ENCODE assay signal across 8 cellular contexts in genomic region chr11:64339754-64340408, GRCh38. TPM values are rescaled to one million over a fixed set of nuclear protein-coding genes. Genes with fewer than 3 reads are reported as not detected.
DNase-seq lines count a peak whose midpoint lies in the region; ATAC-seq, FAIRE-seq and TF ChIP-seq lines count a peak whose summit lies in the region.

Gene CCDC88B, plus strand, starts transcription at chr11:64340204. Its CDS starts 63 bp downstream, at chr11:64340267.

- H2BK15ac ChIP-seq in H1 (ENCODE audit: low read length): peak within 1 kb of the TSS; percentile 98

- no peak within 1 kb of the TSS for H3K27ac ChIP-seq in HUES64 (ENCODE audit: low read depth, low read length)
- no peak within 1 kb of the TSS for H3K27ac ChIP-seq in H1 (ENCODE audit: low read depth, low read length)
- H3K27ac ChIP-seq in smooth muscle cell (ENCODE audit: low read depth): no peak within 1 kb of the TSS

- no peak within 1 kb of the TSS for H4K91ac ChIP-seq in H1 (replicated peaks; ENCODE audit: insufficient read length, low read length)

- H3K4me2 ChIP-seq in H1 (ENCODE audit: insufficient read depth in 1 of 2, low read depth in 2 of 2, low read length in 2 of 2) (peak within 1 kb of the TSS; percentile 71 to 88), smooth muscle cell (no peak within 1 kb of the TSS)

- H2AFZ ChIP-seq in H1 (ENCODE audit: low read length) (peak within 1 kb of the TSS; percentile 91; the same call in 1 of the 2 replicates), smooth muscle cell (ENCODE audit: low read depth) (no peak within 1 kb of the TSS)

- no peak within 1 kb of the TSS for H3K23ac ChIP-seq in H1 (ENCODE audit: insufficient read length)

- no peak for TF ChIP-seq RAD21 in H1 (IDR thresholded peaks at IDR 0.05 in 1 of 2, conservative IDR thresholded peaks at IDR 0.05 in 1 of 2; ENCODE audit: low read depth in 2 of 2, low read length in 2 of 2)

- H3K4me1 Mint-ChIP-seq in activated CD4-positive, alpha-beta T cell treated with anti-CD3 and anti-CD28 coated beads, Interleukin-2, amount 10 ng/mL, durations not matched to agents 24 days and 14 days: peaks cover 34% of the 10 kb centered on the region

- H3K4me1 ChIP-seq in HUES64 (ENCODE audit: insufficient read depth, low read length): peaks cover 10% of the 10 kb centered on the region; the same call in 1 of the 2 replicates
- H3K4me1 ChIP-seq in H1 (replicated peaks in 1 of 4; ENCODE audit: control insufficient read depth in 3 of 4, insufficient read depth in 4 of 4, low read length in 3 of 4): peaks cover 0 to 23% (median 17%) of the 10 kb centered on the region in 4 experiments; a peak in 6 of 7 replicates
- peaks cover 7% of the 10 kb centered on the region for H3K4me1 ChIP-seq in smooth muscle cell (ENCODE audit: low read depth)

- no peak within 1 kb of the TSS for H2BK20ac ChIP-seq in H1 (ENCODE audit: low read length)

- no peaks in the 10 kb centered on the region for H3K79me2 ChIP-seq in H1 (ENCODE audit: control insufficient read depth in 1 of 2, insufficient read depth in 2 of 2, low read length in 2 of 2)
- H3K79me2 ChIP-seq in smooth muscle cell (ENCODE audit: low read depth): no peaks in the 10 kb centered on the region

- H3F3A ChIP-seq in smooth muscle cell (ENCODE audit: low read depth): no peaks in the 10 kb centered on the region

- H3K79me1 ChIP-seq in H1 (ENCODE audit: low read depth, low read length): no peaks in the 10 kb centered on the region

- TF ChIP-seq CTCF in H1 (IDR thresholded peaks at IDR 0.05; ENCODE audit: control extremely low read depth in 1 of 3, insufficient read depth in 1 of 3, low read depth in 1 of 3, low read length in 3 of 3): no peak
- no peak for TF ChIP-seq CTCF in smooth muscle cell (IDR thresholded peaks at IDR 0.05; ENCODE audit: borderline replicate concordance, insufficient read depth, poor library complexity, severe bottlenecking)

- H3K9me3 ChIP-seq in HUES64 (ENCODE audit: insufficient read depth, low read depth, low read length) (no peaks in the 10 kb centered on the region), H1 (ENCODE audit: insufficient read depth in 2 of 2, low read depth in 1 of 2, low read length in 1 of 2) (no peaks in the 10 kb centered on the region), smooth muscle cell (replicated peaks; ENCODE audit: low read depth) (no peaks in the 10 kb centered on the region)

- H3K56ac ChIP-seq in H1 (replicated peaks; ENCODE audit: insufficient read length, low read depth, low read length): peak within 1 kb of the TSS; percentile 65

- peaks cover 11% of the 10 kb centered on the region; the same call in 1 of the 2 replicates for H3K23me2 ChIP-seq in H1 (ENCODE audit: low read depth, low read length)

- H3K14ac ChIP-seq in H1 (ENCODE audit: insufficient read length): no peak within 1 kb of the TSS

- H3K4me3 ChIP-seq in HUES64 (ENCODE audit: low read length) (peak within 1 kb of the TSS; percentile 87), H1 (ENCODE audit: extremely low read depth in 1 of 4, insufficient read depth in 2 of 4, low read depth in 3 of 4, low read length in 4 of 4) (peak within 1 kb of the TSS; percentile 54 to 69 (median 62)), smooth muscle cell (no peak within 1 kb of the TSS)

- no peak within 1 kb of the TSS for H2AK5ac ChIP-seq in H1 (ENCODE audit: low read depth, low read length)

- intact Hi-C loops in activated CD4-positive, alpha-beta T cell treated with anti-CD3 and anti-CD28 coated beads, Interleukin-2, amount 10 ng/mL, durations not matched to agents 24 days and 14 days (cut with micrococcal nuclease): loop anchor here (1.0 to 2.0 kb wide), 4 partner anchors 9 to 69 kb away; partner anchors contain the start of genes ESRRA and TRMT112

- no peak within 1 kb of the TSS for H4K5ac ChIP-seq in H1 (ENCODE audit: insufficient read length, low read depth, low read length)

- CTCF ChIA-PET in H1 (lab: Charles Lee; ENCODE audit: partially characterized antibody): interaction anchor here (1.5 to 37.6 kb wide), 5 partner anchors 3 to 134 kb away, joined by 3 to 614 read pairs (median 409); partner anchors contain the start of genes CATSPERZ, CCDC88B, ESRRA and FERMT3

- H3K36me3 Mint-ChIP-seq in activated CD4-positive, alpha-beta T cell treated with anti-CD3 and anti-CD28 coated beads, Interleukin-2, amount 10 ng/mL, durations not matched to agents 24 days and 14 days (ENCODE audit: low read depth): peaks cover 31% of the 10 kb centered on the region

- peak; percentile 95 for DNase-seq in activated CD4-positive, alpha-beta T cell treated with anti-CD3 and anti-CD28 coated beads, Interleukin-2, amount 10 ng/mL, durations not matched to agents 24 days and 14 days
- no peak for DNase-seq in H1 (ENCODE audit: low read depth in 1 of 2, low spot score in 2 of 2)
- peak; percentile 57 to 77 for DNase-seq in stimulated activated CD4-positive, alpha-beta T cell treated with anti-CD3 and anti-CD28 coated beads, Interleukin-12 subunit alpha, Interleukin-12 subunit beta, amount 100 ng/mL, for 24 hours (ENCODE audit: low read depth in 2 of 2)
- no peak for DNase-seq in SHP77 (lab: John Stamatoyannopoulos, UW)
- no peak for DNase-seq in NCI-H1417 treated with DMSO at 0.1 percent for 48 hours (lab: John Stamatoyannopoulos, UW)
- DNase-seq in smooth muscle cell (lab: John Stamatoyannopoulos, UW; ENCODE audit: unreplicated experiment): no peak

- peak within 1 kb of the TSS; percentile 91 for H3K27ac Mint-ChIP-seq in activated CD4-positive, alpha-beta T cell treated with anti-CD3 and anti-CD28 coated beads, Interleukin-2, amount 10 ng/mL, durations not matched to agents 24 days and 14 days

- H4K20me1 ChIP-seq in H1 (replicated peaks in 1 of 2; ENCODE audit: control insufficient read depth in 1 of 2, insufficient read depth in 2 of 2, low read length in 2 of 2): no peaks in the 10 kb centered on the region
- no peaks in the 10 kb centered on the region for H4K20me1 ChIP-seq in smooth muscle cell (ENCODE audit: low read depth)

- H3K27me3 ChIP-seq in HUES64 (ENCODE audit: insufficient read depth, low read length) (no peaks in the 10 kb centered on the region), H1 (replicated peaks in 1 of 4; ENCODE audit: control insufficient read depth in 3 of 4, extremely low read depth in 1 of 4, insufficient read depth in 3 of 4, low read length in 3 of 4) (peaks cover 0 to 2% (median 0%) of the 10 kb centered on the region in 4 experiments; a peak in 1 of 7 replicates), smooth muscle cell (ENCODE audit: low read depth) (no peaks in the 10 kb centered on the region)

- WGBS in HUES64: 91% methylated on average over 16 of the region's 16 CpGs
- WGBS in H1 (ENCODE audit: extremely low coverage in 1 of 2, insufficient coverage in 1 of 2, insufficient read length in 1 of 2, insufficient replicate concordance in 2 of 2, low coverage in 1 of 2, low lambda C conversion rate in 2 of 2, missing lambda C conversion rate in 1 of 2), 2 experiments: 80% methylated on average over 13 of the region's 16 CpGs; no CpG with 5 or more reads in 1 of the 2 experiments
- 97% methylated on average over 14 of the region's 16 CpGs for WGBS in smooth muscle cell (ENCODE audit: low lambda C conversion rate)

- ATAC-seq in GM19438 (IDR thresholded peaks at IDR 0.05; ENCODE audit: low read depth, unreplicated experiment): peak; percentile 48

- 0 out of 2 replicates have a peak within 1 kb of the TSS, but pooled peaks have one; percentile 46 for H2BK5ac ChIP-seq in H1 (ENCODE audit: low read depth, low read length)

- H3K18ac ChIP-seq in H1 (ENCODE audit: extremely low read depth, low read length): peak within 1 kb of the TSS; percentile 55

- H3K27me3 Mint-ChIP-seq in activated CD4-positive, alpha-beta T cell treated with anti-CD3 and anti-CD28 coated beads, Interleukin-2, amount 10 ng/mL, durations not matched to agents 24 days and 14 days: no peaks in the 10 kb centered on the region

- TF ChIP-seq POLR2A in H1 (IDR thresholded peaks at IDR 0.05; ENCODE audit: control extremely low read depth in 1 of 2, low read depth in 2 of 2, low read length in 2 of 2): no peak

- H3K36me3 ChIP-seq in HUES64 (ENCODE audit: insufficient read depth, low read length): no peaks in the 10 kb centered on the region
- no peaks in the 10 kb centered on the region for H3K36me3 ChIP-seq in H1 (ENCODE audit: control insufficient read depth in 2 of 4, insufficient read depth in 4 of 4, low read length in 3 of 4)
- no peaks in the 10 kb centered on the region for H3K36me3 ChIP-seq in smooth muscle cell (ENCODE audit: low read depth)

- POLR2A ChIA-PET in H1 (lab: Charles Lee; ENCODE audit: partially characterized antibody): interaction anchor here (0.6 to 2.5 kb wide), 5 partner anchors 9 to 96 kb away, joined by 3 to 15 read pairs (median 4); partner anchors contain the start of genes PRDX5 and TRMT112

- no peak within 1 kb of the TSS for H3K4ac ChIP-seq in H1 (replicated peaks; ENCODE audit: insufficient read length, low read depth, low read length)

- H2BK120ac ChIP-seq in H1 (replicated peaks; ENCODE audit: low read depth, low read length): no peak within 1 kb of the TSS

- no peak within 1 kb of the TSS for H2BK12ac ChIP-seq in H1 (ENCODE audit: low read depth, low read length)

- no peak for FAIRE-seq in H1 (lab: Jason Lieb, UNC)

- no peaks in the 10 kb centered on the region for H3K9me3 Mint-ChIP-seq in activated CD4-positive, alpha-beta T cell treated with anti-CD3 and anti-CD28 coated beads, Interleukin-2, amount 10 ng/mL, durations not matched to agents 24 days and 14 days

- no peak for TF ChIP-seq EP300 in H1 (IDR thresholded peaks at IDR 0.05; ENCODE audit: borderline replicate concordance in 1 of 2, low read depth in 2 of 2, low read length in 2 of 2)

- peak within 1 kb of the TSS; percentile 99 for H3K4me3 Mint-ChIP-seq in activated CD4-positive, alpha-beta T cell treated with anti-CD3 and anti-CD28 coated beads, Interleukin-2, amount 10 ng/mL, durations not matched to agents 24 days and 14 days

- no peak within 1 kb of the TSS; the same call in 1 of the 2 replicates for H4K8ac ChIP-seq in H1 (ENCODE audit: extremely low read depth, insufficient read depth, low read length)

- H3K9ac ChIP-seq in HUES64 (ENCODE audit: low read depth, low read length): no peak within 1 kb of the TSS; the same call in 1 of the 2 replicates
- no peak within 1 kb of the TSS for H3K9ac ChIP-seq in H1 (replicated peaks in 1 of 4; ENCODE audit: extremely low read depth in 1 of 4, low read depth in 3 of 4, low read length in 3 of 4)
- H3K9ac ChIP-seq in smooth muscle cell (ENCODE audit: low read depth): no peak within 1 kb of the TSS

RNA-seq across cellular contexts. Expression of gene CCDC88B, which starts in this region (rescaled TPM):
- polyA plus RNA-seq in HUES64 (2013, experiment 1 of 2): 2.0 TPM
- 3.9 TPM for polyA plus RNA-seq in HUES64 (2013, experiment 2 of 2)
- 116 and 119 TPM in 2 replicates for total RNA-seq in activated CD4-positive, alpha-beta T cell treated with anti-CD3 and anti-CD28 coated beads, Interleukin-2, amount 10 ng/mL, durations not matched to agents 24 days and 14 days
- total RNA-seq in H1 (2021; fragmentation: NEBNext Ultra II Directional; extraction: Animal tissue kit (Norgen Biotek cat#: 25700)): 11.2 and 12.5 TPM in 2 replicates
- polyA plus RNA-seq in H1 (2011; rRNA removed) (5.9 and 7.9 TPM in 2 replicates), smooth muscle cell (2.2 and 3.4 TPM in 2 replicates)
- polyA plus RNA-seq in H1 (2011; cell fraction: cytosol; rRNA removed): 10.0 TPM
- polyA plus RNA-seq in H1 (2011; cell fraction: nucleus; rRNA removed): 36.8 TPM
- polyA plus RNA-seq in H1 (2012, experiment 1 of 2): 12.4 to 18.6 TPM (median 15.8 TPM) in 4 replicates
- polyA plus RNA-seq in H1 (2012, experiment 2 of 2): 5.3 TPM
- polyA plus RNA-seq in H1 (2013, experiment 1 of 2): 7.4 TPM
- 6.3 TPM for polyA plus RNA-seq in H1 (2013, experiment 2 of 2)
- 1.1 and 1.8 TPM in 2 replicates for polyA minus RNA-seq in H1 (2011; rRNA and poly(A)+ RNA removed)
- 6.3 TPM for polyA minus RNA-seq in H1 (2011; cell fraction: cytosol; rRNA and poly(A)+ RNA removed)
- polyA minus RNA-seq in H1 (2011; cell fraction: nucleus; rRNA and poly(A)+ RNA removed): 5.4 TPM
- 0.22 and 2.2 TPM in 2 replicates for total RNA-seq in smooth muscle cell

Comparison
In these comparisons a context has a peak if more than half of its experiments do, and no peak if none do; other contexts are left out.
1. DNase-seq: peak in activated CD4-positive, alpha-beta T cell treated with anti-CD3 and anti-CD28 coated beads, Interleukin-2, amount 10 ng/mL, durations not matched to agents 24 days and 14 days (single experiment) and stimulated activated CD4-positive, alpha-beta T cell treated with anti-CD3 and anti-CD28 coated beads, Interleukin-12 subunit alpha, Interleukin-12 subunit beta, amount 100 ng/mL, for 24 hours (2 of 2); none in H1 (0 of 2), SHP77 (0 of 2), NCI-H1417 treated with DMSO at 0.1 percent for 48 hours (single experiment) and smooth muscle cell (single experiment).